ENCODE assay signal across 16 cellular contexts in the genomic region with DNA sequence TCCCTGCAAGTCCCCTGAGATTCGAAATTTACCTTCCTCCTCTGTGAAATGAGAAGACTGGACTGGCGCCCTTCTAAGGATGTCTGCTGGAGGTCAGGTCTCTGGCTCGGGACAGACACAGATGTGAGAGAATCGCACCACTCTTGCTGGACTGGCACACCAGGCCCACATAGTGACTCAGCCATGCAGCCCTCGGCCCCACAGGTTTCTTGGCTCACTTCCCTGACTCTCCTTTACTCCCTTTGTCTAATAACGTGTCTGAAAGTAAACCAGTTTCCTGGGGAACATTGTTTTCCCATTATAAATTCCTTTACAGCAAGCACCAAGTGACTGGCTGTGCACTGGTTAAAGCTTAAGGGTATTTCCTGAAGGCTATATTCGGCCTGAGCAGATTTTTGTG.
DNase-seq lines count a peak whose midpoint lies in the region; ATAC-seq and TF ChIP-seq lines count a peak whose summit lies in the region.
"Had no signal": no experiment of that assay in that cellular context is flagged by ENCODE, and none has a peak within 500 bp of the region (broad histone marks: within the 10 kb centered on the region; RNA-seq: fewer than 3 reads in every experiment).

No MANE protein-coding gene starts in this region.

- H3K4me2 ChIP-seq in neural progenitor cell = no peak overlapping the region

- no peak overlapping the region for H3K9ac ChIP-seq in neural progenitor cell

- no peaks in the 10 kb centered on the region for H3K36me3 Mint-ChIP-seq in neural progenitor cell
- H3K36me3 Mint-ChIP-seq: natural killer cell treated with Interleukin-12 subunit alpha and Interleukin-12 subunit beta and Interleukin-15 and Interleukin-18, amount 100 ng/mL, for 72 hours had no signal

- H3K27me3 ChIP-seq in SJSA1 (replicated peaks) (no peaks in the 10 kb centered on the region), neural progenitor cell (no peaks in the 10 kb centered on the region)

- no peak overlapping the region for H3K27ac ChIP-seq in SJSA1
- H3K27ac ChIP-seq in epithelial cell of prostate = peak overlapping the region; percentile 94
- no peak overlapping the region for H3K27ac ChIP-seq in neural progenitor cell

- H3K4me3 ChIP-seq in SJSA1 (no peak overlapping the region), neural progenitor cell (no peak overlapping the region)

- H3K4me1 ChIP-seq in SJSA1 (replicated peaks) (peaks cover 3% of the 10 kb centered on the region; the same call in 1 of the 2 replicates), neural progenitor cell (no peaks in the 10 kb centered on the region)

- H3K27me3 Mint-ChIP-seq in neural progenitor cell (ENCODE audit: insufficient read depth, low read depth) = peaks cover 4% of the 10 kb centered on the region
- H3K27me3 Mint-ChIP-seq: CD4-positive, alpha-beta memory T cell had no signal

- no peaks in the 10 kb centered on the region for H3K79me2 ChIP-seq in neural progenitor cell (ENCODE audit: low read depth)

- no peaks in the 10 kb centered on the region for H4K20me1 ChIP-seq in neural progenitor cell (ENCODE audit: low read depth)

- peaks cover 8% of the 10 kb centered on the region for H3K9me3 Mint-ChIP-seq in neural progenitor cell
- H3K9me3 Mint-ChIP-seq: natural killer cell treated with Interleukin-12 subunit alpha and Interleukin-12 subunit beta and Interleukin-15 and Interleukin-18, amount 100 ng/mL, for 72 hours had no signal

- intact Hi-C loops in posterior vena cava (cut with DNase I) (no loop called here), head of caudate nucleus (cut with DNase I) (no loop called here)

- H3K4me3 Mint-ChIP-seq in neural progenitor cell = no peak overlapping the region
- H3K4me3 Mint-ChIP-seq: activated naive CD8-positive, alpha-beta T cell treated with anti-CD3 and anti-CD28 coated beads, Interleukin-2, amount 50 U/mL, for 24 hours; natural killer cell treated with Interleukin-12 subunit alpha and Interleukin-12 subunit beta and Interleukin-15 and Interleukin-18, amount 100 ng/mL, for 72 hours had no signal

- H3K36me3 ChIP-seq in SJSA1 (no peaks in the 10 kb centered on the region), neural progenitor cell (no peaks in the 10 kb centered on the region)

- H3F3A ChIP-seq in neural progenitor cell (ENCODE audit: low read depth) = no peaks in the 10 kb centered on the region

- no peaks in the 10 kb centered on the region for H3K4me1 Mint-ChIP-seq in neural progenitor cell

- H3K9me3 ChIP-seq in SJSA1 (replicated peaks) (no peaks in the 10 kb centered on the region), neural progenitor cell (ENCODE audit: low read depth) (no peaks in the 10 kb centered on the region)

- H2AFZ ChIP-seq in neural progenitor cell (replicated peaks) = no peak overlapping the region

- no peak for TF ChIP-seq CTCF in neural progenitor cell (IDR thresholded peaks at IDR 0.05)

- no peak for ATAC-seq in HG02678 (IDR thresholded peaks at IDR 0.05; ENCODE audit: unreplicated experiment)
- ATAC-seq: activated naive CD8-positive, alpha-beta T cell treated with anti-CD3 and anti-CD28 coated beads, Interleukin-2, amount 50 U/mL, for 24 hours; natural killer cell treated with Interleukin-12 subunit alpha and Interleukin-12 subunit beta and Interleukin-15 and Interleukin-18, amount 100 ng/mL, for 72 hours had no signal

- DNase-seq in HPDE6-E6E7 (ENCODE audit: extremely low spot score) (peak; percentile 88), SJSA1 (ENCODE audit: low read depth in 1 of 2, low spot score in 2 of 2) (peak; percentile 26 to 52), epithelial cell of prostate (ENCODE audit: low read depth, low spot score) (peak; percentile 63), neural progenitor cell (ENCODE audit: low spot score) (no peak), C1 segment of cervical spinal cord (lab: John Stamatoyannopoulos, UW) (no peak), posterior vena cava (ENCODE audit: low spot score) (no peak), head of caudate nucleus (no peak)
- DNase-seq: activated CD4-positive, CD25-positive, alpha-beta regulatory T cell treated with anti-CD3 and anti-CD28 coated beads, Interleukin-2, amount 50 U/mL, for 72 hours; activated naive CD8-positive, alpha-beta T cell treated with anti-CD3 and anti-CD28 coated beads, Interleukin-2, amount 50 U/mL, for 24 hours; CD4-positive, alpha-beta memory T cell; left cardiac atrium; NCI-H1436 treated with DMSO at 0.1 percent for 48 hours; NCI-H524 treated with DMSO at 0.1 percent for 48 hours; T-helper 1 cell had no signal

- H3K27ac Mint-ChIP-seq in neural progenitor cell = peak overlapping the region; percentile 67
- H3K27ac Mint-ChIP-seq: activated naive CD8-positive, alpha-beta T cell treated with anti-CD3 and anti-CD28 coated beads, Interleukin-2, amount 50 U/mL, for 24 hours; CD4-positive, alpha-beta memory T cell; natural killer cell treated with Interleukin-12 subunit alpha and Interleukin-12 subunit beta and Interleukin-15 and Interleukin-18, amount 100 ng/mL, for 72 hours had no signal

Comparison
In these comparisons a context has a peak if more than half of its experiments do, and no peak if none do; other contexts are left out.
1. DNase-seq: peak in HPDE6-E6E7 (single experiment), SJSA1 (2 of 2) and epithelial cell of prostate (single experiment); none in neural progenitor cell (single experiment), C1 segment of cervical spinal cord (0 of 14), posterior vena cava (single experiment) and head of caudate nucleus (0 of 42).